1 cellular context compared by ENCODE assay signal in genomic region chr11:102393272-102393730, GRCh38.
TF ChIP-seq lines count a peak whose summit lies in the region.

No MANE protein-coding gene starts in this region.

TF ChIP-seq in IMR-90, 13 proteins besides CTCF, POLR2A, EP300 and RAD21 (continued from another document):
- TF ChIP-seq RCOR1 (IDR thresholded peaks at IDR 0.05; ENCODE audit: insufficient replicate concordance, low read length) (no peak), SMC3 (IDR thresholded peaks at IDR 0.05; ENCODE audit: low read depth, low read length) (no peak), FOS (IDR thresholded peaks at IDR 0.05; ENCODE audit: low read depth, low read length) (no peak), MAFK (IDR thresholded peaks at IDR 0.05; ENCODE audit: low read depth, low read length) (no peak)
